In genomic region chr1:183227963-183228649, GRCh38 we compare ENCODE assay signal across 9 cellular contexts. TPM values are rescaled to one million over a fixed set of nuclear protein-coding genes. Genes with fewer than 3 reads are reported as not detected.
DNase-seq lines count a peak whose midpoint lies in the region; ATAC-seq and TF ChIP-seq lines count a peak whose summit lies in the region.
"Had no signal": no experiment of that assay in that cellular context is flagged by ENCODE, and none has a peak within 500 bp of the region (broad histone marks: within the 10 kb centered on the region; RNA-seq: fewer than 3 reads in every experiment).

No MANE protein-coding gene starts in this region.

- H3K4me1 ChIP-seq in KMS-11 (ENCODE audit: low read depth, poor library complexity, severe bottlenecking) (no peaks in the 10 kb centered on the region), esophagus muscularis mucosa (peaks cover 0 to 20% (median 17%) of the 10 kb centered on the region in 4 donors)

- CTCF ChIA-PET in activated B cell treated with CpG ODN at 0.5 μM for 24 hours (lab: Charles Lee): interaction anchor here (1.0 to 4.8 kb wide), 3 partner anchors 180 to 269 kb away, joined by 3 to 59 read pairs (median 4); no protein-coding TSS in a partner anchor

- WGBS in esophagus muscularis mucosa: 86% methylated on average over 11 of the region's 11 CpGs

- no peak for TF ChIP-seq POLR2A in esophagus muscularis mucosa (IDR thresholded peaks at IDR 0.05; ENCODE audit: low read depth)

- ATAC-seq in GM18517 (IDR thresholded peaks at IDR 0.05; ENCODE audit: unreplicated experiment) (peak; percentile 51), activated B cell treated with CpG ODN at 0.5 μM for 24 hours (ENCODE audit: low read depth) (peak; percentile 75)

- DNase-seq in CD1c-positive myeloid dendritic cell (ENCODE audit: extremely low spot score) (peak; percentile 27), activated B cell treated with CpG ODN at 0.5 μM for 24 hours (peak; percentile 20), esophagus muscularis mucosa (ENCODE audit: extremely low spot score) (no peak), GOT3 (lab: John Stamatoyannopoulos, UW) (no peak)
- no peak for DNase-seq in activated effector memory CD4-positive, alpha-beta T cell treated with anti-CD3 and anti-CD28 coated beads, Interleukin-2, amount 50 U/mL, for 16 hours

- H3K27me3 Mint-ChIP-seq in activated B cell treated with CpG ODN at 0.5 μM for 24 hours: peaks cover under 1% of the 10 kb centered on the region

- no peak for TF ChIP-seq RAD21 in neural cell (conservative IDR thresholded peaks at IDR 0.05)

- POLR2A ChIA-PET in activated B cell treated with CpG ODN at 0.5 μM for 24 hours (lab: Charles Lee): interaction anchor here (0.8 to 1.0 kb wide), 2 partner anchors 204 to 266 kb away, joined by 3 to 6 read pairs; no protein-coding TSS in a partner anchor

- TF ChIP-seq EP300 in esophagus muscularis mucosa (IDR thresholded peaks at IDR 0.05) (no peak), neural cell (conservative IDR thresholded peaks at IDR 0.05; ENCODE audit: poor library complexity, severe bottlenecking) (no peak)

- no peak overlapping the region for H3K4me3 Mint-ChIP-seq in activated B cell treated with CpG ODN at 0.5 μM for 24 hours
- H3K4me3 Mint-ChIP-seq: IgD-negative memory B cell had no signal

- intact Hi-C loops in activated B cell treated with CpG ODN at 0.5 μM for 24 hours (cut with micrococcal nuclease) (loop anchor here (1.0 kb wide), 1 partner anchor 266 kb away; no protein-coding TSS in a partner anchor), esophagus muscularis mucosa (cut with DNase I) (no loop called here)

- H4K20me1 ChIP-seq in KMS-11 (ENCODE audit: insufficient read depth): no peaks in the 10 kb centered on the region
- H4K20me1 ChIP-seq in neural cell (ENCODE audit: insufficient read depth): no peaks in the 10 kb centered on the region

- no peak overlapping the region for H3K27ac ChIP-seq in KMS-11
- H3K27ac ChIP-seq in esophagus muscularis mucosa (replicated peaks in 1 of 4): peak overlapping the region in 1 of 4 donors; percentile 12
- no peak overlapping the region for H3K27ac ChIP-seq in neural cell (ENCODE audit: low read length)

- H2AFZ ChIP-seq in KMS-11 (ENCODE audit: low read depth): no peak overlapping the region
- no peak overlapping the region for H2AFZ ChIP-seq in neural cell (ENCODE audit: low read depth, low read length)

- H3K9me2 ChIP-seq in neural cell (ENCODE audit: insufficient read depth, low read length): no peaks in the 10 kb centered on the region

- H3K9ac ChIP-seq in KMS-11 (no peak overlapping the region), neural cell (ENCODE audit: low read length) (no peak overlapping the region)

- no peak overlapping the region for H3K27ac Mint-ChIP-seq in activated B cell treated with CpG ODN at 0.5 μM for 24 hours
- H3K27ac Mint-ChIP-seq: IgD-negative memory B cell had no signal

- H3K27me3 ChIP-seq in KMS-11 (ENCODE audit: insufficient read depth, low read depth) (no peaks in the 10 kb centered on the region), esophagus muscularis mucosa (no peaks in the 10 kb centered on the region), neural cell (ENCODE audit: insufficient read depth, low read depth, low read length) (no peaks in the 10 kb centered on the region)

- H3K9me3 ChIP-seq in esophagus muscularis mucosa (no peaks in the 10 kb centered on the region), neural cell (ENCODE audit: low read length) (no peaks in the 10 kb centered on the region)

- no peak overlapping the region for H3K4me2 ChIP-seq in KMS-11
- no peak overlapping the region for H3K4me2 ChIP-seq in neural cell (ENCODE audit: low read length)

- H3K9me3 Mint-ChIP-seq in activated B cell treated with CpG ODN at 0.5 μM for 24 hours: no peaks in the 10 kb centered on the region
- H3K9me3 Mint-ChIP-seq: IgD-negative memory B cell had no signal

- H3K36me3 ChIP-seq in KMS-11 (ENCODE audit: insufficient read depth) (no peaks in the 10 kb centered on the region), esophagus muscularis mucosa (peaks cover 0 to 7% (median 0%) of the 10 kb centered on the region in 4 donors), neural cell (ENCODE audit: insufficient read depth, low read length) (no peaks in the 10 kb centered on the region)

- H3K4me3 ChIP-seq in KMS-11 (IDR thresholded peaks at IDR 0.05; ENCODE audit: insufficient read depth, low read depth, low read length) (no peak overlapping the region), esophagus muscularis mucosa (no peak overlapping the region), neural cell (ENCODE audit: low read length) (no peak overlapping the region)

- H3K79me2 ChIP-seq in KMS-11 (ENCODE audit: insufficient read depth, low read depth): no peaks in the 10 kb centered on the region
- H3K79me2 ChIP-seq in neural cell (replicated peaks; ENCODE audit: insufficient read depth, low read length): no peaks in the 10 kb centered on the region

- no peaks in the 10 kb centered on the region for H3F3A ChIP-seq in neural cell (ENCODE audit: insufficient read depth, low read length, poor library complexity, severe bottlenecking)

- peaks cover 5% of the 10 kb centered on the region for H3K4me1 Mint-ChIP-seq in activated B cell treated with CpG ODN at 0.5 μM for 24 hours

- TF ChIP-seq CTCF in KMS-11 (conservative IDR thresholded peaks at IDR 0.05; ENCODE audit: low read depth, low read length) (peak; percentile 93), activated B cell treated with CpG ODN at 0.5 μM for 24 hours (IDR thresholded peaks at IDR 0.05) (no peak), esophagus muscularis mucosa (IDR thresholded peaks at IDR 0.05) (peak; percentile 73 to 87 (median 83)), neural cell (IDR thresholded peaks at IDR 0.05; ENCODE audit: poor library complexity, severe bottlenecking) (peak; percentile 34)

- H3K36me3 Mint-ChIP-seq in activated B cell treated with CpG ODN at 0.5 μM for 24 hours (ENCODE audit: low read depth): no peaks in the 10 kb centered on the region
- H3K36me3 Mint-ChIP-seq: IgD-negative memory B cell had no signal

TF ChIP-seq in neural cell, 6 proteins besides CTCF, POLR2A, EP300 and RAD21:
- TF ChIP-seq TAF1 (IDR thresholded peaks at IDR 0.05; ENCODE audit: low read depth): no peak
- no peak for TF ChIP-seq REST (IDR thresholded peaks at IDR 0.05; ENCODE audit: borderline replicate concordance)
- TF ChIP-seq SMC3 (conservative IDR thresholded peaks at IDR 0.05; ENCODE audit: poor library complexity): no peak
- TF ChIP-seq EZH2 (IDR thresholded peaks at IDR 0.05; ENCODE audit: borderline replicate concordance, insufficient read depth, low read length, poor library complexity, severe bottlenecking): no peak
- no peak for TF ChIP-seq POLR2AphosphoS5 (IDR thresholded peaks at IDR 0.05)
- TF ChIP-seq MXI1 (conservative IDR thresholded peaks at IDR 0.05; ENCODE audit: poor library complexity, severe bottlenecking): no peak

RNA-seq across cellular contexts. Expression of gene LAMC2, which starts 42.0 kb away (rescaled TPM):
- total RNA-seq in activated B cell treated with CpG ODN at 0.5 μM for 24 hours (not detected in 2 replicates), esophagus muscularis mucosa (10 to 100 TPM; 11.2 to 32.6 (median 14.9) TPM)
- 0.67 and 1.2 TPM in 2 replicates for polyA plus RNA-seq in neural cell
- 1.5 and 1.6 TPM in 2 replicates for polyA minus RNA-seq in neural cell
- polyA plus RNA-seq: IgD-negative memory B cell had no signal

Comparison
In these comparisons a context has a peak if more than half of its experiments do, and no peak if none do; other contexts are left out.
1. DNase-seq: peak in CD1c-positive myeloid dendritic cell (single experiment) and activated B cell treated with CpG ODN at 0.5 μM for 24 hours (single experiment); none in esophagus muscularis mucosa (single experiment), GOT3 (single experiment) and activated effector memory CD4-positive, alpha-beta T cell treated with anti-CD3 and anti-CD28 coated beads, Interleukin-2, amount 50 U/mL, for 16 hours (single experiment).
2. RNA of gene LAMC2, which starts 42.0 kb away (total RNA-seq): 11.2 to 32.6 TPM in esophagus muscularis mucosa; not detected in activated B cell treated with CpG ODN at 0.5 μM for 24 hours; every median in the first group is over 10 times any median in the second.